11 cellular contexts compared by ENCODE assay signal in genomic region chr10:44195120-44196007, GRCh38.
DNase-seq lines count a peak whose midpoint lies in the region; ATAC-seq, FAIRE-seq and TF ChIP-seq lines count a peak whose summit lies in the region.
"Had no signal": no experiment of that assay in that cellular context is flagged by ENCODE, and none has a peak within 500 bp of the region (broad histone marks: within the 10 kb centered on the region; RNA-seq: fewer than 3 reads in every experiment).

No MANE protein-coding gene starts in this region.

- peaks cover 51% of the 10 kb centered on the region for H3K4me1 Mint-ChIP-seq in chondrocyte (ENCODE audit: low read depth)
- no peaks in the 10 kb centered on the region for H3K4me1 Mint-ChIP-seq in activated naive CD4-positive, alpha-beta T cell treated with anti-CD3 and anti-CD28 coated beads for 36 hours (ENCODE audit: low read depth)

- H3K27ac ChIP-seq in HepG2 (ENCODE audit: extremely low read length, insufficient read depth, low read length) (peak overlapping the region; percentile 76), spleen (no peak overlapping the region)
- H3K27ac ChIP-seq: 22Rv1 had no signal

- intact Hi-C loops in HepG2 (cut with micrococcal nuclease; ENCODE audit: unreplicated experiment), result loop anchor here (2.0 kb wide), 1 partner anchor 41 kb away; no protein-coding TSS in a partner anchor
- intact Hi-C loops in spleen (cut with DNase I; ENCODE audit: low total_unique reads), result no loop called here
- intact Hi-C loops in activated naive CD4-positive, alpha-beta T cell treated with anti-CD3 and anti-CD28 coated beads for 36 hours (cut with micrococcal nuclease), result no loop called here

- peaks cover 83% of the 10 kb centered on the region for H3K4me1 ChIP-seq in HepG2 (ENCODE audit: insufficient read depth, low read length)
- H3K4me1 ChIP-seq in spleen, result peaks cover 0 to 6% (median 0%) of the 10 kb centered on the region in 6 donors

- H3K4me3 Mint-ChIP-seq in chondrocyte (ENCODE audit: unreplicated experiment), result no peak overlapping the region
- no peak overlapping the region for H3K4me3 Mint-ChIP-seq in activated naive CD4-positive, alpha-beta T cell treated with anti-CD3 and anti-CD28 coated beads for 36 hours

- no peak overlapping the region for H2AFZ ChIP-seq in HepG2 (ENCODE audit: low read length)

- no peaks in the 10 kb centered on the region for H3K79me2 ChIP-seq in HepG2 (ENCODE audit: insufficient read depth, low read length)

- H3K27me3 ChIP-seq in HepG2 (ENCODE audit: control insufficient read depth in 1 of 2, insufficient read depth in 2 of 2, low read length in 2 of 2) (no peaks in the 10 kb centered on the region), spleen (replicated peaks in 1 of 7) (no peaks in the 10 kb centered on the region)

- in situ Hi-C loops in HepG2 (cut with HindIII; ENCODE audit: extremely low pct_ligation_motif_present, low pct_unique_long_range_greater_than_20kb), result no loop called here

- WGBS in HepG2 (ENCODE audit: low lambda C conversion rate), result 14% methylated on average over 8 of the region's 9 CpGs
- WGBS in spleen, 5 donors, result 55 to 62% (median 59%) methylated on average over 9 of the region's 9 CpGs

- H3K9ac ChIP-seq in HepG2 (ENCODE audit: insufficient read depth, low read depth, low read length), result peak overlapping the region; percentile 62

- peaks cover 8% of the 10 kb centered on the region for H3K9me3 Mint-ChIP-seq in chondrocyte (ENCODE audit: low read depth)
- peaks cover 6% of the 10 kb centered on the region for H3K9me3 Mint-ChIP-seq in activated naive CD4-positive, alpha-beta T cell treated with anti-CD3 and anti-CD28 coated beads for 36 hours

- no peaks in the 10 kb centered on the region for H3K36me3 ChIP-seq in HepG2 (replicated peaks in 1 of 2; ENCODE audit: control insufficient read depth in 1 of 2, insufficient read depth in 2 of 2, low read length in 2 of 2)
- H3K36me3 ChIP-seq in spleen, result no peaks in the 10 kb centered on the region

- TF ChIP-seq EP300 in HepG2 (IDR thresholded peaks at IDR 0.05; ENCODE audit: low read depth in 2 of 2, low read length in 2 of 2), result peak in 1 of 2 experiments; percentile 86; a peak in 1 of 4 replicates
- TF ChIP-seq EP300 in HepG2 (CRISPR knock-in tag; IDR thresholded peaks at IDR 0.05; ENCODE audit: borderline replicate concordance), result peak; percentile 45; the same call in 1 of the 2 replicates

- H3K36me3 Mint-ChIP-seq in chondrocyte (ENCODE audit: low read depth), result no peaks in the 10 kb centered on the region
- H3K36me3 Mint-ChIP-seq in activated naive CD4-positive, alpha-beta T cell treated with anti-CD3 and anti-CD28 coated beads for 36 hours (ENCODE audit: low read depth), result no peaks in the 10 kb centered on the region

- H3K27ac Mint-ChIP-seq in chondrocyte (ENCODE audit: unreplicated experiment), result peak overlapping the region; percentile 88
- H3K27ac Mint-ChIP-seq in activated naive CD4-positive, alpha-beta T cell treated with anti-CD3 and anti-CD28 coated beads for 36 hours, result no peak overlapping the region

- H3K4me3 ChIP-seq in HepG2 (replicated peaks in 1 of 3; ENCODE audit: insufficient read depth in 1 of 3, low read depth in 2 of 3, low read length in 3 of 3), result peak overlapping the region; percentile 9 to 59 (median 14); a peak in 2 of 6 replicates
- H3K4me3 ChIP-seq in spleen, result no peak overlapping the region

- TF ChIP-seq POLR2A in HepG2 (IDR thresholded peaks at IDR 0.05; ENCODE audit: insufficient read depth in 1 of 2, low read depth in 2 of 2, low read length in 2 of 2), result no peak
- TF ChIP-seq POLR2A in spleen (IDR thresholded peaks at IDR 0.05), result no peak

- peak; percentile 93 for ATAC-seq in HepG2

- no peaks in the 10 kb centered on the region for H4K20me1 ChIP-seq in HepG2 (ENCODE audit: insufficient read depth, low read length)

- TSS peak; percentile 72 for BruUV-seq in HepG2 (replicated peaks; lab: Mats Ljungman, UMichigan)

- peaks cover 6% of the 10 kb centered on the region for H3K27me3 Mint-ChIP-seq in chondrocyte (ENCODE audit: low read depth)
- H3K27me3 Mint-ChIP-seq in activated naive CD4-positive, alpha-beta T cell treated with anti-CD3 and anti-CD28 coated beads for 36 hours (ENCODE audit: low read depth), result no peaks in the 10 kb centered on the region

- CTCF ChIA-PET in HepG2 (lab: Yijun Ruan, JAX; ENCODE audit: low intra/inter-chr PET ratio, low total read pairs), result no interaction called here
- CTCF ChIA-PET in activated naive CD4-positive, alpha-beta T cell treated with anti-CD3 and anti-CD28 coated beads for 36 hours (lab: Charles Lee), result no interaction called here

- TF ChIP-seq RAD21 in HepG2 (CRISPR knock-in tag; IDR thresholded peaks at IDR 0.05), result no peak

- TF ChIP-seq CTCF in chondrocyte (IDR thresholded peaks at IDR 0.05) (no peak), HepG2 (CRISPR knock-in tag; IDR thresholded peaks at IDR 0.05) (no peak), spleen (IDR thresholded peaks at IDR 0.05 in 8 of 11, conservative IDR thresholded peaks at IDR 0.05 in 3 of 11) (no peak)

- POLR2A ChIA-PET in HepG2 (lab: Yijun Ruan, JAX), result interaction anchor here (2.1 to 2.6 kb wide), 2 partner anchors 40 to 41 kb away, joined by 7 to 11 read pairs; no protein-coding TSS in a partner anchor

- FAIRE-seq in HepG2 (lab: Jason Lieb, UNC), result peak; percentile 91

- H3K4me2 ChIP-seq in HepG2 (ENCODE audit: low read depth, low read length), result peak overlapping the region; percentile 80

- H3K9me3 ChIP-seq in HepG2 (ENCODE audit: low read length), result no peaks in the 10 kb centered on the region
- H3K9me3 ChIP-seq in spleen, result peaks cover 0 to 8% (median 5%) of the 10 kb centered on the region in 8 donors

- peak; percentile 34 for DNase-seq in DMS 273 (lab: John Stamatoyannopoulos, UW; ENCODE audit: unreplicated experiment)
- DNase-seq in DMS 273 treated with DMSO at 0.1 percent for 48 hours (lab: John Stamatoyannopoulos, UW), result no peak
- no peak for DNase-seq in chondrocyte (ENCODE audit: low spot score)
- peak; percentile 89 for DNase-seq in HepG2 (ENCODE audit: low spot score)
- DNase-seq in ureter (ENCODE audit: low spot score), result peak; percentile 62
- no peak for DNase-seq in NCI-H345 (lab: John Stamatoyannopoulos, UW)
- DNase-seq in spleen, result no peak
- no peak for DNase-seq in activated naive CD4-positive, alpha-beta T cell treated with anti-CD3 and anti-CD28 coated beads for 36 hours
- DNase-seq: NCI-H2081, trophoblast cell had no signal

TF ChIP-seq in HepG2, 621 proteins besides CTCF, POLR2A, EP300 and RAD21 (continues in another document):
- TF ChIP-seq SRSF9 (IDR thresholded peaks at IDR 0.05; ENCODE audit: borderline replicate concordance, insufficient read depth, low read depth, low read length, poor library complexity, severe bottlenecking) (no peak), AKNA (CRISPR knock-in tag; IDR thresholded peaks at IDR 0.05; ENCODE audit: borderline replicate concordance) (no peak), ZNF552 (CRISPR knock-in tag; IDR thresholded peaks at IDR 0.05; ENCODE audit: borderline replicate concordance) (0 out of 2 replicates have a peak, but pooled peaks have one; percentile 59), MIXL1 (CRISPR knock-in tag; IDR thresholded peaks at IDR 0.05) (peak; percentile 59; the same call in 1 of the 2 replicates), DRAP1 (CRISPR knock-in tag; IDR thresholded peaks at IDR 0.05) (peak; percentile 29), CBX5 (CRISPR knock-in tag; IDR thresholded peaks at IDR 0.05; ENCODE audit: borderline replicate concordance) (peak; percentile 13; the same call in 1 of the 2 replicates), ZNF501 (CRISPR knock-in tag; IDR thresholded peaks at IDR 0.05) (peak; percentile 41; the same call in 1 of the 2 replicates), FOXJ3 (CRISPR knock-in tag; IDR thresholded peaks at IDR 0.05; ENCODE audit: borderline replicate concordance) (peak; percentile 85; the same call in 1 of the 2 replicates)

Comparison
In these comparisons a context has a peak if more than half of its experiments do, and no peak if none do; other contexts are left out.
1. DNase-seq: peak in DMS 273 (single experiment), HepG2 (single experiment) and ureter (single experiment); none in DMS 273 treated with DMSO at 0.1 percent for 48 hours (single experiment), chondrocyte (single experiment), NCI-H345 (single experiment), spleen (single experiment) and activated naive CD4-positive, alpha-beta T cell treated with anti-CD3 and anti-CD28 coated beads for 36 hours (single experiment).
2. H3K4me3 ChIP-seq: peak in HepG2 (3 of 3); none in spleen (0 of 8).